In the genomic region with DNA sequence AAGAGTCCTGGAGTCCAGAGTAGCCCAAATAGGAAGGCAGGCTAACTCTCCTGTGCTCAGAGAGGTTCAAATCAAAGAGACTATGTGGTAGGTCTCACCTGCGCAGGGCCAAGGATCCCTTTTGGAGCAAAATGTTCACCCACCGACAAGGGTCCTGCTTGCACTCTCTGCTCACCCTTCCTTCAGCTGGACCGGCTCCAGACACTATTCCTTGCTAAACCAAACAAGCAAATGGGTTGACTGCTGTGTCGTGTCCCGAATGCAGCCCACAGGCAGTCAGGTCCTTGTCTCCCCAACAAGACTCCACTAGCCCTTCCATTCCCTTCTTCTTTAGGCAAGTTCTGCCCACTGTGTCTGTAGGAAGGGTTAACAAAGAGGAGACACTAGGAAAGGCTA, we compare ENCODE assay signal across 2 cellular contexts.
TF ChIP-seq lines count a peak whose summit lies in the region.

No MANE protein-coding gene starts in this region.

TF ChIP-seq in HCT116, 20 proteins besides CTCF, POLR2A, EP300 and RAD21:
- TF ChIP-seq, protein P1, sequence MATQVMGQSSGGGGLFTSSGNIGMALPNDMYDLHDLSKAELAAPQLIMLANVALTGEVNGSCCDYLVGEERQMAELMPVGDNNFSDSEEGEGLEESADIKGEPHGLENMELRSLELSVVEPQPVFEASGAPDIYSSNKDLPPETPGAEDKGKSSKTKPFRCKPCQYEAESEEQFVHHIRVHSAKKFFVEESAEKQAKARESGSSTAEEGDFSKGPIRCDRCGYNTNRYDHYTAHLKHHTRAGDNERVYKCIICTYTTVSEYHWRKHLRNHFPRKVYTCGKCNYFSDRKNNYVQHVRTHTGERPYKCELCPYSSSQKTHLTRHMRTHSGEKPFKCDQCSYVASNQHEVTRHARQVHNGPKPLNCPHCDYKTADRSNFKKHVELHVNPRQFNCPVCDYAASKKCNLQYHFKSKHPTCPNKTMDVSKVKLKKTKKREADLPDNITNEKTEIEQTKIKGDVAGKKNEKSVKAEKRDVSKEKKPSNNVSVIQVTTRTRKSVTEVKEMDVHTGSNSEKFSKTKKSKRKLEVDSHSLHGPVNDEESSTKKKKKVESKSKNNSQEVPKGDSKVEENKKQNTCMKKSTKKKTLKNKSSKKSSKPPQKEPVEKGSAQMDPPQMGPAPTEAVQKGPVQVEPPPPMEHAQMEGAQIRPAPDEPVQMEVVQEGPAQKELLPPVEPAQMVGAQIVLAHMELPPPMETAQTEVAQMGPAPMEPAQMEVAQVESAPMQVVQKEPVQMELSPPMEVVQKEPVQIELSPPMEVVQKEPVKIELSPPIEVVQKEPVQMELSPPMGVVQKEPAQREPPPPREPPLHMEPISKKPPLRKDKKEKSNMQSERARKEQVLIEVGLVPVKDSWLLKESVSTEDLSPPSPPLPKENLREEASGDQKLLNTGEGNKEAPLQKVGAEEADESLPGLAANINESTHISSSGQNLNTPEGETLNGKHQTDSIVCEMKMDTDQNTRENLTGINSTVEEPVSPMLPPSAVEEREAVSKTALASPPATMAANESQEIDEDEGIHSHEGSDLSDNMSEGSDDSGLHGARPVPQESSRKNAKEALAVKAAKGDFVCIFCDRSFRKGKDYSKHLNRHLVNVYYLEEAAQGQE (IDR thresholded peaks at IDR 0.05; ENCODE audit: low read depth), result no peak
- no peak for TF ChIP-seq TCF7L2 (IDR thresholded peaks at IDR 0.05; ENCODE audit: borderline replicate concordance, extremely low read depth, insufficient read depth, insufficient read length)
- TF ChIP-seq EZH2phosphoT487 (IDR thresholded peaks at IDR 0.05; ENCODE audit: borderline replicate concordance), result no peak
- TF ChIP-seq JUND (IDR thresholded peaks at IDR 0.05), result no peak
- peak; percentile 38; the same call in 1 of the 2 replicates for TF ChIP-seq ZFX (IDR thresholded peaks at IDR 0.05)
TF ChIP-seq in HCT116: peak in this region for 1.

TF ChIP-seq in GM12891, 5 proteins besides CTCF, POLR2A, EP300 and RAD21 (continued from another document):
- TF ChIP-seq POU2F2 (IDR thresholded peaks at IDR 0.05; ENCODE audit: low read depth, low read length) (no peak), TAF1 (IDR thresholded peaks at IDR 0.05; ENCODE audit: low read depth, low read length) (no peak)
